Comparison of ENCODE assay signal across 9 cellular contexts in genomic region chrX:13717697-13718483, GRCh38. TPM values are rescaled to one million over a fixed set of nuclear protein-coding genes. Genes with fewer than 3 reads are reported as not detected.
DNase-seq lines count a peak whose midpoint lies in the region; ATAC-seq and TF ChIP-seq lines count a peak whose summit lies in the region.
"Had no signal": no experiment of that assay in that cellular context is flagged by ENCODE, and none has a peak within 500 bp of the region (broad histone marks: within the 10 kb centered on the region; RNA-seq: fewer than 3 reads in every experiment).

No MANE protein-coding gene starts in this region.

- H2AFZ ChIP-seq in H9 (ENCODE audit: low read length) = no peak overlapping the region

- no peak overlapping the region for H3K4me2 ChIP-seq in H9 (ENCODE audit: insufficient read depth, insufficient read length, low read length)

- no peaks in the 10 kb centered on the region for H3K23me2 ChIP-seq in H9 (ENCODE audit: insufficient read length, low read depth, low read length, poor library complexity, severe bottlenecking)

- no peak overlapping the region for H3T11ph ChIP-seq in H9 (ENCODE audit: low read length)

- no peak overlapping the region for H2BK120ac ChIP-seq in H9 (ENCODE audit: low read depth, low read length, poor library complexity, severe bottlenecking)

- no CpG with 5 or more reads among the region's 7 CpGs for WGBS in H9 (ENCODE audit: extremely low coverage, insufficient read length, low lambda C conversion rate)
- 54% methylated on average over 7 of the region's 7 CpGs for WGBS in right cardiac atrium

- H2BK15ac ChIP-seq in H9 (ENCODE audit: low read depth, low read length) = no peak overlapping the region

- H2AK5ac ChIP-seq in H9 (ENCODE audit: insufficient read length, low read length) = no peak overlapping the region

- no peak overlapping the region for H4K8ac ChIP-seq in H9 (replicated peaks; ENCODE audit: insufficient read length, low read depth, low read length)

- no peak for DNase-seq in H9
- DNase-seq in ascending aorta (ENCODE audit: low spot score in 2 of 2) = no peak
- peak; percentile 30 to 74 (median 56) for DNase-seq in right cardiac atrium
- no peak for DNase-seq in C1 segment of cervical spinal cord (lab: John Stamatoyannopoulos, UW)
- no peak for DNase-seq in medulla oblongata (ENCODE audit: extremely low spot score)
- DNase-seq: erythroblast had no signal

- no peak overlapping the region for H3K4ac ChIP-seq in H9 (ENCODE audit: low read depth, low read length)

- no peak overlapping the region for H2BK20ac ChIP-seq in H9 (ENCODE audit: low read depth, low read length, poor library complexity, severe bottlenecking)

- no peak overlapping the region for H3K4me3 ChIP-seq in ascending aorta
- no peak overlapping the region for H3K4me3 ChIP-seq in right cardiac atrium (ENCODE audit: low read length)
- no peak overlapping the region for H3K4me3 ChIP-seq in skeletal muscle tissue (ENCODE audit: low read length in 3 of 3)

- no peaks in the 10 kb centered on the region for H3K4me1 ChIP-seq in H9 (ENCODE audit: insufficient read depth, low read length)
- no peaks in the 10 kb centered on the region for H3K4me1 ChIP-seq in ascending aorta
- H3K4me1 ChIP-seq in right cardiac atrium (ENCODE audit: control insufficient read depth, insufficient read depth, low read length) = peaks cover 3% of the 10 kb centered on the region
- peaks cover 8 to 15% (median 10%) of the 10 kb centered on the region in 3 donors for H3K4me1 ChIP-seq in skeletal muscle tissue (ENCODE audit: control insufficient read depth in 3 of 3, insufficient read depth in 3 of 3, low read length in 3 of 3)

- no peaks in the 10 kb centered on the region for H3K27me3 Mint-ChIP-seq in H9 (ENCODE audit: low read depth)

- H3K4me3 Mint-ChIP-seq in H9 = no peak overlapping the region

- H3K9ac ChIP-seq in H9 (ENCODE audit: extremely low read depth, insufficient read length, low read length) (no peak overlapping the region), skeletal muscle tissue (ENCODE audit: low read depth in 1 of 3, low read length in 3 of 3) (no peak overlapping the region)

- H4K91ac ChIP-seq in H9 (ENCODE audit: insufficient read length, low read depth, low read length) = no peak overlapping the region

- H3K79me2 ChIP-seq in H9 (ENCODE audit: insufficient read depth, low read length) = peaks cover 2% of the 10 kb centered on the region; the same call in 1 of the 2 replicates

- peaks cover 17 to 36% of the 10 kb centered on the region in 2 experiments for H3K9me3 Mint-ChIP-seq in H9

- peaks cover 5 to 58% (median 25%) of the 10 kb centered on the region in 3 experiments; a peak in 6 of 7 replicates for H3K36me3 Mint-ChIP-seq in H9 (ENCODE audit: insufficient read depth in 1 of 3, low read depth in 3 of 3)

- no peak overlapping the region for H3K27ac ChIP-seq in H9 (ENCODE audit: insufficient read length, low read depth, low read length)
- peak overlapping the region; percentile 45 to 46 for H3K27ac ChIP-seq in ascending aorta
- H3K27ac ChIP-seq in right cardiac atrium (ENCODE audit: low read length) = peak overlapping the region; percentile 2
- H3K27ac ChIP-seq in skeletal muscle tissue (ENCODE audit: low read depth, low read length) = peak overlapping the region; percentile 36

- no peak overlapping the region for H2BK5ac ChIP-seq in H9 (ENCODE audit: insufficient read length, low read length)

- H3K27me3 ChIP-seq in H9 (ENCODE audit: insufficient read depth, low read length) (no peaks in the 10 kb centered on the region), ascending aorta (no peaks in the 10 kb centered on the region), right cardiac atrium (ENCODE audit: control insufficient read depth, insufficient read depth) (no peaks in the 10 kb centered on the region), skeletal muscle tissue (ENCODE audit: control insufficient read depth in 3 of 3, insufficient read depth in 3 of 3, low read length in 3 of 3) (no peaks in the 10 kb centered on the region)

- intact Hi-C loops in ascending aorta (cut with DNase I) = no loop called here
- intact Hi-C loops in right cardiac atrium (cut with DNase I) = no loop called here

- no peak overlapping the region for H3K14ac ChIP-seq in H9 (ENCODE audit: insufficient read depth, low read length)

- no peak overlapping the region for H2BK12ac ChIP-seq in H9 (ENCODE audit: insufficient read length, low read depth, low read length)

- peaks cover 0 to 39% of the 10 kb centered on the region in 2 donors for H3K36me3 ChIP-seq in ascending aorta
- H3K36me3 ChIP-seq in skeletal muscle tissue (ENCODE audit: control insufficient read depth in 3 of 3, insufficient read depth in 3 of 3, low read length in 3 of 3) = peaks cover 0 to 12% (median 5%) of the 10 kb centered on the region in 3 donors

- no peak overlapping the region for H3K56ac ChIP-seq in H9 (ENCODE audit: insufficient read length, low read depth, low read length)

- no peak overlapping the region for H3K23ac ChIP-seq in H9 (ENCODE audit: insufficient read length, low read depth, low read length)

- H4K5ac ChIP-seq in H9 (ENCODE audit: insufficient read length, low read depth, low read length) = no peak overlapping the region

- H3K18ac ChIP-seq in H9 (ENCODE audit: insufficient read length, low read depth, low read length) = no peak overlapping the region

- peaks cover 3% of the 10 kb centered on the region for H3K79me1 ChIP-seq in H9 (ENCODE audit: insufficient read depth, low read depth, low read length, poor library complexity, severe bottlenecking)

- H3K27ac Mint-ChIP-seq in H9 = peak overlapping the region; percentile 29 to 76 (median 44); a peak in 2 of 7 replicates

- ATAC-seq in right cardiac atrium = peak; percentile 64 to 69
- no peak for ATAC-seq in HG03432 (IDR thresholded peaks at IDR 0.05; ENCODE audit: unreplicated experiment)
- no peak for ATAC-seq in GM19397 (IDR thresholded peaks at IDR 0.05; ENCODE audit: unreplicated experiment)

- H3K4me1 Mint-ChIP-seq in H9 = no peaks in the 10 kb centered on the region

- H3K9me3 ChIP-seq in H9 (ENCODE audit: control insufficient read depth, low read depth, low read length) (no peaks in the 10 kb centered on the region), ascending aorta (no peaks in the 10 kb centered on the region), right cardiac atrium (ENCODE audit: control insufficient read depth, low read length) (no peaks in the 10 kb centered on the region), skeletal muscle tissue (ENCODE audit: control insufficient read depth in 3 of 3, low read length in 3 of 3) (no peaks in the 10 kb centered on the region)

- no peak for TF ChIP-seq CTCF in H9 (conservative IDR thresholded peaks at IDR 0.05)
- TF ChIP-seq CTCF in ascending aorta (IDR thresholded peaks at IDR 0.05) = no peak

- H4K20me1 ChIP-seq in H9 (ENCODE audit: control insufficient read depth, insufficient read depth, insufficient read length) = no peaks in the 10 kb centered on the region

RNA-seq across cellular contexts. Expression of gene TRAPPC2, which starts 16.5 kb away (rescaled TPM):
- total RNA-seq in H9 (2021) = 13.3 and 14.6 TPM in 2 replicates
- total RNA-seq in ascending aorta = 8.0 TPM
- 1 to 10 TPM; 6.4 to 8.7 (median 7.8) TPM for total RNA-seq in right cardiac atrium
- 4.3 TPM for polyA plus RNA-seq in right cardiac atrium
- total RNA-seq in skeletal muscle tissue = 9.9 TPM

RNA-seq across cellular contexts. Expression of gene OFD1, which starts 16.7 kb away (rescaled TPM):
- total RNA-seq in H9 (2021) (36.0 and 36.6 TPM in 2 replicates), ascending aorta (8.4 TPM), right cardiac atrium (10 to 100 TPM in 3 of 4 donors, 1 to 10 TPM in 1; 9.8 to 13.2 (median 12.7) TPM), skeletal muscle tissue (7.3 TPM)
- 11.4 TPM for polyA plus RNA-seq in right cardiac atrium

RNA-seq across cellular contexts. Expression of gene RAB9A, which starts 29.0 kb away (rescaled TPM):
- total RNA-seq in H9 (2021) (20.9 and 21.3 TPM in 2 replicates), ascending aorta (1.5 TPM), right cardiac atrium (10 to 100 TPM; 18.5 to 20.6 (median 19.5) TPM), skeletal muscle tissue (19.3 TPM)
- 19.4 TPM for polyA plus RNA-seq in right cardiac atrium

Comparison
In these comparisons a context has a peak if more than half of its experiments do, and no peak if none do; other contexts are left out.
1. DNase-seq: peak in right cardiac atrium (3 of 3); none in H9 (single experiment), ascending aorta (0 of 2), C1 segment of cervical spinal cord (0 of 14) and medulla oblongata (single experiment).
2. ATAC-seq: peak in right cardiac atrium (2 of 2); none in HG03432 (single experiment) and GM19397 (single experiment).